9 cellular contexts compared by ENCODE assay signal in genomic region chr7:31970501-31970900, GRCh38.
"Had no signal": no experiment of that assay in that cellular context is flagged by ENCODE, and none has a peak within 500 bp of the region (broad histone marks: within the 10 kb centered on the region; RNA-seq: fewer than 3 reads in every experiment).

No MANE protein-coding gene starts in this region.

- ATAC-seq: GM23338, HCT116, HepG2, K562 had no signal

- H3K4me2 ChIP-seq: GM23338 had no signal

- H3K27ac ChIP-seq: HL-60 had no signal

- H3K4me3 Mint-ChIP-seq: GM23338, H9, HFFc6 had no signal

- DNase-seq: H9, HFFc6 had no signal

- H3K27ac Mint-ChIP-seq: GM23338, H9, HFFc6 had no signal

- H3K4me1 Mint-ChIP-seq: GM23338, H9 had no signal

- H3K4me3 ChIP-seq: GM23338, K562 had no signal

- FAIRE-seq: H1, H54, HepG2, K562 had no signal

- H2AFZ ChIP-seq: GM23338 had no signal
